In genomic region chr4:42326524-42326923, GRCh38 we compare ENCODE assay signal across 10 cellular contexts.
"Had no signal": no experiment of that assay in that cellular context is flagged by ENCODE, and none has a peak within 500 bp of the region (broad histone marks: within the 10 kb centered on the region; RNA-seq: fewer than 3 reads in every experiment).

No MANE protein-coding gene starts in this region.

- DNase-seq: GM23248, GOT3, H9, HCEC 1CT, HFFc6, IMR-90, KBM-7 had no signal

- H3K27ac ChIP-seq: GM23248, KMS-11 had no signal

- H3K4me3 ChIP-seq: GM23248 had no signal

- FAIRE-seq: H54, HTR-8/SVneo had no signal

- H3K4me3 Mint-ChIP-seq: H9, HFFc6 had no signal

- H3K27ac Mint-ChIP-seq: H9, HFFc6 had no signal

- H2AFZ ChIP-seq: GM23248 had no signal

- H3K9ac ChIP-seq: GM23248, KMS-11 had no signal

- H3K4me2 ChIP-seq: KMS-11 had no signal
